In genomic region chr6:51025082-51025777, GRCh38 we compare ENCODE assay signal across 1 cellular context.
TF ChIP-seq lines count a peak whose summit lies in the region.

No MANE protein-coding gene starts in this region.

TF ChIP-seq in K562, 482 proteins besides CTCF, POLR2A, EP300 and RAD21 (continued from another document and continues in another):
- no peak for TF ChIP-seq SNIP1 (IDR thresholded peaks at IDR 0.05; ENCODE audit: low read depth)
- TF ChIP-seq NFATC3 (IDR thresholded peaks at IDR 0.05), result no peak
- TF ChIP-seq HDAC3 (IDR thresholded peaks at IDR 0.05; ENCODE audit: borderline replicate concordance, partially characterized antibody), result no peak
- peak; percentile 41 for TF ChIP-seq FOS (IDR thresholded peaks at IDR 0.05; ENCODE audit: extremely low read depth, insufficient read length)
- no peak for TF ChIP-seq PHB (CRISPR knock-in tag; IDR thresholded peaks at IDR 0.05)
- no peak for TF ChIP-seq ZNF24 (IDR thresholded peaks at IDR 0.05)
- TF ChIP-seq PBX2 (CRISPR knock-in tag; IDR thresholded peaks at IDR 0.05; ENCODE audit: low read depth), result no peak
- peak; percentile 72 for TF ChIP-seq PBX2 (tag; conservative IDR thresholded peaks at IDR 0.05; ENCODE audit: low read depth)
- TF ChIP-seq L3MBTL2 (IDR thresholded peaks at IDR 0.05), result peak; percentile 36; the same call in 1 of the 2 replicates
- TF ChIP-seq SMC3 (conservative IDR thresholded peaks at IDR 0.05; ENCODE audit: insufficient read depth, low read depth, low read length), result no peak
- TF ChIP-seq ZBTB17 (CRISPR knock-in tag; IDR thresholded peaks at IDR 0.05), result 0 out of 2 replicates have a peak, but pooled peaks have one; percentile 21
- no peak for TF ChIP-seq ARID3B (CRISPR knock-in tag; IDR thresholded peaks at IDR 0.05; ENCODE audit: borderline replicate concordance)
- no peak for TF ChIP-seq ZNF354B (CRISPR knock-in tag; IDR thresholded peaks at IDR 0.05)
- no peak for TF ChIP-seq TRIM28 (IDR thresholded peaks at IDR 0.05)
- no peak for TF ChIP-seq ZNF146 (CRISPR knock-in tag; IDR thresholded peaks at IDR 0.05; ENCODE audit: unreplicated experiment)
- no peak for TF ChIP-seq HDAC6 (IDR thresholded peaks at IDR 0.05; ENCODE audit: low read depth, low read length)
- no peak; the same call in 1 of the 2 replicates for TF ChIP-seq CBFA2T2 (conservative IDR thresholded peaks at IDR 0.05)
- TF ChIP-seq PRPF4 (IDR thresholded peaks at IDR 0.05; ENCODE audit: insufficient read depth, low read depth, low read length, poor library complexity, severe bottlenecking), result no peak
- TF ChIP-seq GATAD2B (IDR thresholded peaks at IDR 0.05; ENCODE audit: borderline replicate concordance), result no peak
- no peak for TF ChIP-seq FIP1L1 (IDR thresholded peaks at IDR 0.05; ENCODE audit: low read depth, low read length, poor library complexity, severe bottlenecking)
- TF ChIP-seq HLTF (IDR thresholded peaks at IDR 0.05), result no peak
- TF ChIP-seq FOXP4 (CRISPR knock-in tag; IDR thresholded peaks at IDR 0.05; ENCODE audit: borderline replicate concordance), result no peak
- TF ChIP-seq ZNF280B (CRISPR knock-in tag; IDR thresholded peaks at IDR 0.05), result no peak
- TF ChIP-seq ZNF407 (IDR thresholded peaks at IDR 0.05; ENCODE audit: low read depth), result no peak
- TF ChIP-seq SIRT6 (IDR thresholded peaks at IDR 0.05; ENCODE audit: low read depth, low read length), result no peak
- peak in 1 of 3 experiments; percentile 36 for TF ChIP-seq YY1 (IDR thresholded peaks at IDR 0.05; ENCODE audit: borderline replicate concordance in 1 of 3, control insufficient read depth in 1 of 3, extremely low read depth in 1 of 3, insufficient read depth in 3 of 3, insufficient read length in 1 of 3, insufficient replicate concordance in 2 of 3, low read depth in 1 of 3, low read length in 2 of 3)
- no peak for TF ChIP-seq ZBTB43 (CRISPR knock-in tag; IDR thresholded peaks at IDR 0.05)
- no peak for TF ChIP-seq ZNF75A (CRISPR knock-in tag; IDR thresholded peaks at IDR 0.05)
- no peak for TF ChIP-seq AFF1 (IDR thresholded peaks at IDR 0.05; ENCODE audit: low read depth in 1 of 2, partially characterized antibody in 2 of 2)
- no peak for TF ChIP-seq PHF20 (IDR thresholded peaks at IDR 0.05; ENCODE audit: partially characterized antibody)
- no peak for TF ChIP-seq PHF21A (IDR thresholded peaks at IDR 0.05; ENCODE audit: borderline replicate concordance, low read depth)
- TF ChIP-seq FUS (optimal IDR thresholded peaks at IDR 0.05; ENCODE audit: low read depth, low read length), result no peak
- no peak for TF ChIP-seq SMARCB1 (IDR thresholded peaks at IDR 0.05; ENCODE audit: insufficient read length, low read depth)
- no peak for TF ChIP-seq ZNF778 (CRISPR knock-in tag; IDR thresholded peaks at IDR 0.05)
- no peak for TF ChIP-seq TEAD2 (tag; IDR thresholded peaks at IDR 0.05)
- TF ChIP-seq CHCHD3 (CRISPR knock-in tag; IDR thresholded peaks at IDR 0.05), result no peak
- TF ChIP-seq TRIM24 (IDR thresholded peaks at IDR 0.05), result no peak
- no peak for TF ChIP-seq CXXC5 (CRISPR knock-in tag; IDR thresholded peaks at IDR 0.05)
- peak; percentile 71 for TF ChIP-seq SMARCA4 (IDR thresholded peaks at IDR 0.05)
- TF ChIP-seq FOSL1 (tag; conservative IDR thresholded peaks at IDR 0.05), result peak; percentile 96
